In the genomic region with DNA sequence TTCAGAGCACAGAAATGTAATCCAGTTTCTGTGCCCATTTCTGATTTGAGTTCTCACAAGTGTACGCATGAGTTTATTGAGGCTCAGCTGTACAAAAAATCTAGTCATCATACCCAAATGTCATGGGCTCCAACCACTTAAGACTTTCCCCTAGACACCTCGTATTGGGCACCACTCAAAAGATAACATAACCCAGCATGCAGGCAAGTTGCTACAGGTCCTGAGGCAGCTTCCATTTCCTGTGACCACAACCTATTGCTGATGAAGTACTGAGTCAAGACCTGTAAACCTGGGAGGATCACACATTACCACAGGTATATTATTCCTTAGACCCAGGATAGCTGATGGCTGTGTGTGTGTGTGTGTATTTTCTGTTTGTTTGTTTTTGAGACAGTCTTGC, we compare ENCODE assay signal across 18 cellular contexts.
DNase-seq lines count a peak whose midpoint lies in the region; ATAC-seq, FAIRE-seq and TF ChIP-seq lines count a peak whose summit lies in the region.
"Had no signal": no experiment of that assay in that cellular context is flagged by ENCODE, and none has a peak within 500 bp of the region (broad histone marks: within the 10 kb centered on the region; RNA-seq: fewer than 3 reads in every experiment).

No MANE protein-coding gene starts in this region.

- no peak overlapping the region for H3K9ac ChIP-seq in DND-41 (ENCODE audit: low read depth, low read length)

- H3K79me2 ChIP-seq in DND-41 (ENCODE audit: insufficient read depth, low read length): peaks cover 15% of the 10 kb centered on the region

- H4K20me1 ChIP-seq in DND-41 (ENCODE audit: insufficient read depth, low read length): no peaks in the 10 kb centered on the region

- ATAC-seq in CD4-positive, CD25-positive, alpha-beta regulatory T cell (ENCODE audit: low read depth in 2 of 2): no peak
- ATAC-seq in DND-41 (ENCODE audit: insufficient read depth, low read depth): peak; percentile 95
- ATAC-seq: stimulated activated naive B cell treated with anti-CD40 and anti-IgM and Interleukin-4, amounts not matched to agents 10 μg/mL and 1 μg/mL and 100 μg/mL, for 72 hours had no signal

- peaks cover 5% of the 10 kb centered on the region for H3K36me3 Mint-ChIP-seq in CD4-positive, CD25-positive, alpha-beta regulatory T cell
- H3K36me3 Mint-ChIP-seq: natural killer cell treated with Interleukin-12 subunit alpha and Interleukin-12 subunit beta and Interleukin-15 and Interleukin-18, amount 100 ng/mL, for 72 hours had no signal

- peak in 1 of 3 donors; percentile 37 for DNase-seq in CD4-positive, CD25-positive, alpha-beta regulatory T cell
- DNase-seq in DND-41 (peak; percentile 58), NCI-H69 (lab: John Stamatoyannopoulos, UW) (peak; percentile 59), bronchial epithelial cell (ENCODE audit: low read depth) (peak; percentile 100), T1000 (lab: John Stamatoyannopoulos, UW) (no peak), T-helper 1 cell (no peak), NCI-H82 (lab: John Stamatoyannopoulos, UW) (no peak)
- DNase-seq: activated effector memory CD4-positive, alpha-beta T cell treated with Interleukin-2 at 50 U/mL for 16 hours; BE2C; GF-D8; heart right ventricle; SHP77 treated with DMSO at 0.1 percent for 48 hours; spleen; stimulated activated naive B cell treated with anti-CD40 and anti-IgM and Interleukin-4, amounts not matched to agents 10 μg/mL and 1 μg/mL and 100 μg/mL, for 72 hours had no signal

- H3K4me2 ChIP-seq in DND-41 (ENCODE audit: insufficient read depth, low read length): no peak overlapping the region

- TF ChIP-seq CTCF in DND-41 (IDR thresholded peaks at IDR 0.05; ENCODE audit: borderline replicate concordance, extremely low read depth, low read length, poor library complexity, severe bottlenecking): no peak
- TF ChIP-seq CTCF in bronchial epithelial cell (IDR thresholded peaks at IDR 0.05; ENCODE audit: insufficient read depth, low read length, severe bottlenecking): no peak

- no peak overlapping the region for H2AFZ ChIP-seq in DND-41 (ENCODE audit: low read depth, low read length)

- H3K9me3 ChIP-seq in CD4-positive, CD25-positive, alpha-beta regulatory T cell (ENCODE audit: control insufficient read depth in 2 of 2, low read length in 2 of 2): no peaks in the 10 kb centered on the region
- H3K9me3 ChIP-seq in DND-41 (ENCODE audit: insufficient read depth, low read length, severe bottlenecking): no peaks in the 10 kb centered on the region
- H3K9me3 ChIP-seq: BE2C, esophagus muscularis mucosa, heart right ventricle, spleen had no signal

- no peak overlapping the region for H3K27ac ChIP-seq in CD4-positive, CD25-positive, alpha-beta regulatory T cell (ENCODE audit: insufficient read depth, low read length, poor library complexity, severe bottlenecking)
- peak overlapping the region; percentile 42 for H3K27ac ChIP-seq in DND-41 (ENCODE audit: low read length)
- H3K27ac ChIP-seq: esophagus muscularis mucosa, heart right ventricle, spleen had no signal

- peaks cover 0 to 2% (median 0%) of the 10 kb centered on the region in 7 donors for H3K9me3 Mint-ChIP-seq in CD4-positive, CD25-positive, alpha-beta regulatory T cell
- H3K9me3 Mint-ChIP-seq: natural killer cell treated with Interleukin-12 subunit alpha and Interleukin-12 subunit beta and Interleukin-15 and Interleukin-18, amount 100 ng/mL, for 72 hours; stimulated activated naive B cell treated with anti-CD40 and anti-IgM and Interleukin-4, amounts not matched to agents 10 μg/mL and 1 μg/mL and 100 μg/mL, for 72 hours; type B pancreatic cell had no signal

- H3K4me3 ChIP-seq in CD4-positive, CD25-positive, alpha-beta regulatory T cell (ENCODE audit: low read depth, low read length): no peak overlapping the region
- H3K4me3 ChIP-seq in DND-41 (ENCODE audit: low read depth in 1 of 2, low read length in 2 of 2) (no peak overlapping the region), bronchial epithelial cell (ENCODE audit: low read depth, low read length) (no peak overlapping the region)
- H3K4me3 ChIP-seq: esophagus muscularis mucosa, heart right ventricle, spleen had no signal

- H3K4me1 ChIP-seq in CD4-positive, CD25-positive, alpha-beta regulatory T cell (ENCODE audit: control insufficient read depth, insufficient read depth, low read length, poor library complexity, severe bottlenecking): no peaks in the 10 kb centered on the region
- peaks cover 21% of the 10 kb centered on the region for H3K4me1 ChIP-seq in DND-41 (ENCODE audit: insufficient read depth, low read length)

- peaks cover 3% of the 10 kb centered on the region for H3K36me3 ChIP-seq in CD4-positive, CD25-positive, alpha-beta regulatory T cell (ENCODE audit: control insufficient read depth, insufficient read depth, low read length)
- H3K36me3 ChIP-seq in DND-41 (ENCODE audit: insufficient read depth, low read length) (no peaks in the 10 kb centered on the region), bronchial epithelial cell (ENCODE audit: control insufficient read depth, insufficient read depth, low read length) (no peaks in the 10 kb centered on the region)
- H3K36me3 ChIP-seq: BE2C had no signal

- peaks cover 6 to 39% (median 30%) of the 10 kb centered on the region in 4 donors for H3K4me1 Mint-ChIP-seq in CD4-positive, CD25-positive, alpha-beta regulatory T cell

- no peaks in the 10 kb centered on the region for H3K27me3 Mint-ChIP-seq in CD4-positive, CD25-positive, alpha-beta regulatory T cell
- H3K27me3 Mint-ChIP-seq: natural killer cell treated with Interleukin-12 subunit alpha and Interleukin-12 subunit beta and Interleukin-15 and Interleukin-18, amount 100 ng/mL, for 72 hours; stimulated activated naive B cell treated with anti-CD40 and anti-IgM and Interleukin-4, amounts not matched to agents 10 μg/mL and 1 μg/mL and 100 μg/mL, for 72 hours; type B pancreatic cell had no signal

- peak; percentile 93 for FAIRE-seq in bronchial epithelial cell (lab: Jason Lieb, UNC)
- FAIRE-seq: D721Med had no signal

- no peak overlapping the region for H3K4me3 Mint-ChIP-seq in CD4-positive, CD25-positive, alpha-beta regulatory T cell
- H3K4me3 Mint-ChIP-seq: natural killer cell treated with Interleukin-12 subunit alpha and Interleukin-12 subunit beta and Interleukin-15 and Interleukin-18, amount 100 ng/mL, for 72 hours; stimulated activated naive B cell treated with anti-CD40 and anti-IgM and Interleukin-4, amounts not matched to agents 10 μg/mL and 1 μg/mL and 100 μg/mL, for 72 hours; type B pancreatic cell had no signal

- H3K27me3 ChIP-seq in CD4-positive, CD25-positive, alpha-beta regulatory T cell (ENCODE audit: control insufficient read depth, insufficient read depth, low read length): no peaks in the 10 kb centered on the region
- H3K27me3 ChIP-seq in DND-41 (ENCODE audit: insufficient read depth, low read length, poor library complexity) (no peaks in the 10 kb centered on the region), bronchial epithelial cell (ENCODE audit: control insufficient read depth, insufficient read depth, low read length) (no peaks in the 10 kb centered on the region)
- H3K27me3 ChIP-seq: BE2C, esophagus muscularis mucosa, heart right ventricle, spleen had no signal

- H3K27ac Mint-ChIP-seq in CD4-positive, CD25-positive, alpha-beta regulatory T cell: peak overlapping the region; percentile 17 to 34 (median 26)
- H3K27ac Mint-ChIP-seq: type B pancreatic cell had no signal

Comparison
In these comparisons a context has a peak if more than half of its experiments do, and no peak if none do; other contexts are left out.
1. DNase-seq: peak in DND-41 (single experiment), NCI-H69 (single experiment) and bronchial epithelial cell (single experiment); none in T1000 (single experiment), T-helper 1 cell (0 of 5) and NCI-H82 (single experiment).